In the genomic region with DNA sequence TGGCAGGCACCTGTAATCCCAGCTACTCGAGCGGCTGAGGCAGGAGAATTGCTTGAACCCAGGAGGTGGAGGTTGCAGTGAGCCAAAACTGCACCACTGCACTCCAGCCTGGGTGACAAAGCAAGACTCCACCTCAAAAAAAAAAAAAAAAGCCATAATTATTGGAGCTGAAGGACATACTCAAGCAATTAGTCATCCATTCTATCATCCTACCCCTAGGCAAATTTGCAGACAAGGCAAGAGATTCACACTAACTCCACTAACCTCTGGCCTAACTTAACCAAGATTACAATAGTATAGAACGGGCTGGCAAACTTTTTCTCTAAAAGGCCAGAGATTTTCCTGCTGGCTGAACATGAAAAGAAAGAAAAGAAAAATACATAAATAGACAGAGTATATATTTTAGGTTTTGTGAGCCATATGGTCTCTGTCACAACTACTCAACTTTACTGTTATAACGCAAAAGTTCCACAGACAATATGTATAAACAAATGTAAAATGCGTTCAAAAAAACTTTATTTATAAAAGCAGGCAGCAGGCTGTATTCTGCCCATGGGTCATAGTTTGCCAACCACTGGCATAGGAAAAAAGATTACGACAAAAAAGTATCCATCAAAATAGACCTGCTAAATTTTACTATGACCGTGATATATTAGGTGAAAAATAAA, we compare ENCODE assay signal across 14 cellular contexts. TPM values are rescaled to one million over a fixed set of nuclear protein-coding genes. Genes with fewer than 3 reads are reported as not detected.
A peak's percentile ranks its signal among the peaks of the same experiment; 100 is the strongest.
DNase-seq lines count a peak whose midpoint lies in the region; ATAC-seq, FAIRE-seq and TF ChIP-seq lines count a peak whose summit lies in the region.
"Had no signal": no experiment of that assay in that cellular context is flagged by ENCODE, and none has a peak within 500 bp of the region (broad histone marks: within the 10 kb centered on the region; RNA-seq: fewer than 3 reads in every experiment).

No MANE protein-coding gene starts in this region.

- peak; percentile 69 for FAIRE-seq in RCC 7860 (lab: Jason Lieb, UNC)
- FAIRE-seq: H1 had no signal

- H3K4me3 ChIP-seq in epithelial cell of esophagus (ENCODE audit: low read length) = no peak overlapping the region

- H3K27ac Mint-ChIP-seq in osteocyte (ENCODE audit: unreplicated experiment) = peak overlapping the region; percentile 79
- H3K27ac Mint-ChIP-seq in activated naive CD4-positive, alpha-beta T cell treated with anti-CD3 and anti-CD28 coated beads for 36 hours = no peak overlapping the region
- H3K27ac Mint-ChIP-seq: activated CD8-positive, alpha-beta memory T cell treated with anti-CD3 and anti-CD28 coated beads, Interleukin-2, amount 10 ng/mL, durations not matched to agents 7 days and 5 days had no signal

- H3K9me3 Mint-ChIP-seq in osteocyte (ENCODE audit: unreplicated experiment) = peaks cover 3% of the 10 kb centered on the region
- H3K9me3 Mint-ChIP-seq in activated naive CD4-positive, alpha-beta T cell treated with anti-CD3 and anti-CD28 coated beads for 36 hours = no peaks in the 10 kb centered on the region
- H3K9me3 Mint-ChIP-seq: naive B cell had no signal

- intact Hi-C loops in left ventricle myocardium superior (cut with micrococcal nuclease) = no loop called here
- intact Hi-C loops in activated naive CD4-positive, alpha-beta T cell treated with anti-CD3 and anti-CD28 coated beads for 36 hours (cut with micrococcal nuclease) = no loop called here

- CTCF ChIA-PET in activated naive CD4-positive, alpha-beta T cell treated with anti-CD3 and anti-CD28 coated beads for 36 hours (lab: Charles Lee) = interaction anchor here (0.6 to 1.7 kb wide), 2 partner anchors 11 to 227 kb away, joined by 5 to 6 read pairs; no protein-coding TSS in a partner anchor

- ATAC-seq in left ventricle myocardium superior = no peak
- ATAC-seq in GM18873 (IDR thresholded peaks at IDR 0.05; ENCODE audit: low FRiP score, unreplicated experiment) = no peak
- ATAC-seq: activated CD8-positive, alpha-beta memory T cell treated with anti-CD3 and anti-CD28 coated beads, Interleukin-2, amount 10 ng/mL, durations not matched to agents 7 days and 5 days had no signal

- peak; percentile 46 for DNase-seq in GM04504 (ENCODE audit: low read depth)
- peak; percentile 77 for DNase-seq in RCC 7860 (ENCODE audit: low spot score)
- DNase-seq in epithelial cell of esophagus (ENCODE audit: low read depth) = peak; percentile 90
- DNase-seq in osteocyte (ENCODE audit: extremely low spot score, unreplicated experiment) = no peak
- no peak for DNase-seq in left ventricle myocardium superior
- no peak for DNase-seq in activated naive CD4-positive, alpha-beta T cell treated with anti-CD3 and anti-CD28 coated beads for 36 hours
- no peak for DNase-seq in NOMO-1 treated with DMSO at 0.1 percent for 48 hours (lab: John Stamatoyannopoulos, UW; ENCODE audit: unreplicated experiment)
- DNase-seq: activated CD8-positive, alpha-beta memory T cell treated with anti-CD3 and anti-CD28 coated beads, Interleukin-2, amount 10 ng/mL, durations not matched to agents 7 days and 5 days; DND-41; hippocampal formation; naive B cell; NCI-H526 had no signal

- no peak for TF ChIP-seq CTCF in epithelial cell of esophagus (IDR thresholded peaks at IDR 0.05; ENCODE audit: insufficient read depth, low read depth, low read length, missing control alignments)
- no peak for TF ChIP-seq CTCF in osteocyte (IDR thresholded peaks at IDR 0.05)

- no peak overlapping the region for H3K4me3 Mint-ChIP-seq in osteocyte (ENCODE audit: unreplicated experiment)
- no peak overlapping the region for H3K4me3 Mint-ChIP-seq in activated naive CD4-positive, alpha-beta T cell treated with anti-CD3 and anti-CD28 coated beads for 36 hours
- H3K4me3 Mint-ChIP-seq: activated CD8-positive, alpha-beta memory T cell treated with anti-CD3 and anti-CD28 coated beads, Interleukin-2, amount 10 ng/mL, durations not matched to agents 7 days and 5 days; naive B cell had no signal

- H3K27me3 Mint-ChIP-seq in osteocyte (ENCODE audit: unreplicated experiment) = no peaks in the 10 kb centered on the region
- H3K27me3 Mint-ChIP-seq in activated naive CD4-positive, alpha-beta T cell treated with anti-CD3 and anti-CD28 coated beads for 36 hours (ENCODE audit: low read depth) = no peaks in the 10 kb centered on the region
- H3K27me3 Mint-ChIP-seq: activated CD8-positive, alpha-beta memory T cell treated with anti-CD3 and anti-CD28 coated beads, Interleukin-2, amount 10 ng/mL, durations not matched to agents 7 days and 5 days; naive B cell had no signal

- no peaks in the 10 kb centered on the region for H3K36me3 Mint-ChIP-seq in osteocyte (ENCODE audit: unreplicated experiment)
- H3K36me3 Mint-ChIP-seq in activated naive CD4-positive, alpha-beta T cell treated with anti-CD3 and anti-CD28 coated beads for 36 hours (ENCODE audit: low read depth) = no peaks in the 10 kb centered on the region
- H3K36me3 Mint-ChIP-seq: naive B cell had no signal

- H3K4me1 Mint-ChIP-seq in osteocyte (ENCODE audit: unreplicated experiment) = peaks cover 19% of the 10 kb centered on the region
- no peaks in the 10 kb centered on the region for H3K4me1 Mint-ChIP-seq in activated naive CD4-positive, alpha-beta T cell treated with anti-CD3 and anti-CD28 coated beads for 36 hours (ENCODE audit: low read depth)
- H3K4me1 Mint-ChIP-seq: activated CD8-positive, alpha-beta memory T cell treated with anti-CD3 and anti-CD28 coated beads, Interleukin-2, amount 10 ng/mL, durations not matched to agents 7 days and 5 days had no signal

RNA-seq across cellular contexts. Expression of a gene that starts 29.7 kb away (rescaled TPM):
- total RNA-seq in osteocyte (4.6 and 6.0 TPM in 2 replicates), left ventricle myocardium superior (0.35 TPM)
- 10 to 100 TPM; 12.0 to 12.9 TPM for total RNA-seq in activated naive CD4-positive, alpha-beta T cell treated with anti-CD3 and anti-CD28 coated beads for 36 hours

Comparison
In these comparisons a context has a peak if more than half of its experiments do, and no peak if none do; other contexts are left out.
1. DNase-seq: peak in GM04504 (single experiment), RCC 7860 (single experiment) and epithelial cell of esophagus (single experiment); none in osteocyte (single experiment), left ventricle myocardium superior (single experiment), activated naive CD4-positive, alpha-beta T cell treated with anti-CD3 and anti-CD28 coated beads for 36 hours (single experiment) and NOMO-1 treated with DMSO at 0.1 percent for 48 hours (single experiment).